1 cellular context compared by ENCODE assay signal in the genomic region with DNA sequence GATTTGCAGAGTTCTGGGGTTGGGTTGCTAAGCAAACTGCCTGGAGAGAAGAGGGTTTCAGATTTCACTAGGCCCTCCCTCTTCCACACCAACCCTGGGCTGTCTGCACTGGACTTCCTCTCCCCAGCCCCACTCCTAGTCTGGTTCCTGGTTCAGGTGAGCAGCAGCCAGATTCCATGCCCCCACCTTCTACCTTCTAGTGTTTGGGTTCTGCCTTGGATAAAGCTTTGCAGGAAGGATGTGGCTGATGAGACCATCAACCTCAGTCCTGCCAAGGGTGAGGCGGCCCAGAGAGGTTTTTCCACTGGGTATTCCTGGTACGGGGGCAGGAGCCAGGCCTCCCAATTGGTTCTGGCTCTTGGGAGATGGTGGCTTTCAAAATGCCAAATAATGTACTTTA.
A peak's percentile ranks its signal among the peaks of the same experiment; 100 is the strongest.
TF ChIP-seq lines count a peak whose summit lies in the region.

No MANE protein-coding gene starts in this region.

TF ChIP-seq in HepG2, 621 proteins besides CTCF, POLR2A, EP300 and RAD21 (continued from another document):
- TF ChIP-seq ZFP36L1 (CRISPR knock-in tag; IDR thresholded peaks at IDR 0.05): 0 out of 2 replicates have a peak, but pooled peaks have one; percentile 25
- TF ChIP-seq SIX1 (CRISPR knock-in tag; IDR thresholded peaks at IDR 0.05; ENCODE audit: borderline replicate concordance): peak; percentile 93
- TF ChIP-seq ELF1 (CRISPR knock-in tag; IDR thresholded peaks at IDR 0.05): 0 out of 2 replicates have a peak, but pooled peaks have one; percentile 13
- peak; percentile 93 for TF ChIP-seq SIX4 (CRISPR knock-in tag; IDR thresholded peaks at IDR 0.05)
